ENCODE assay signal across 17 cellular contexts in genomic region chr1:186292875-186293274, GRCh38. TPM values are rescaled to one million over a fixed set of nuclear protein-coding genes. Genes with fewer than 3 reads are reported as not detected.
DNase-seq lines count a peak whose midpoint lies in the region; ATAC-seq lines count a peak whose summit lies in the region.
"Had no signal": no experiment of that assay in that cellular context is flagged by ENCODE, and none has a peak within 500 bp of the region (broad histone marks: within the 10 kb centered on the region; RNA-seq: fewer than 3 reads in every experiment).

No MANE protein-coding gene starts in this region.

- no peak overlapping the region for H3K4me3 Mint-ChIP-seq in activated CD4-positive, alpha-beta T cell treated with anti-CD3 and anti-CD28 coated beads for 36 hours
- no peak overlapping the region for H3K4me3 Mint-ChIP-seq in activated naive CD4-positive, alpha-beta T cell treated with anti-CD3 and anti-CD28 coated beads for 36 hours
- H3K4me3 Mint-ChIP-seq in activated naive CD4-positive, alpha-beta T cell treated with anti-CD3 and anti-CD28 coated beads, Interleukin-2, amount 10 ng/mL, durations not matched to agents 7 days and 5 days, result no peak overlapping the region
- H3K4me3 Mint-ChIP-seq in naive thymus-derived CD4-positive, alpha-beta T cell, result no peak overlapping the region
- H3K4me3 Mint-ChIP-seq: CD4-positive, alpha-beta T cell had no signal

- DNase-seq in activated CD4-positive, alpha-beta T cell treated with anti-CD3 and anti-CD28 coated beads for 36 hours, result peak; percentile 38
- no peak for DNase-seq in activated CD4-positive, alpha-beta T cell treated with anti-CD3 and anti-CD28 coated beads, Interleukin-2, amount 50 U/mL, for 48 hours
- DNase-seq in activated naive CD4-positive, alpha-beta T cell treated with anti-CD3 and anti-CD28 coated beads for 36 hours, result peak; percentile 67
- no peak for DNase-seq in activated naive CD4-positive, alpha-beta T cell treated with anti-CD3 and anti-CD28 coated beads, Interleukin-2, amount 10 ng/mL, durations not matched to agents 7 days and 5 days
- peak; percentile 13 for DNase-seq in stimulated activated CD4-positive, alpha-beta T cell treated with anti-CD3 and anti-CD28 coated beads, Interleukin-1b, Interleukin-23, amount 100 ng/mL, for 48 hours
- DNase-seq in stimulated activated CD4-positive, alpha-beta T cell treated with anti-CD3 and anti-CD28 coated beads, Interleukin-12 subunit alpha, Interleukin-12 subunit beta, amount 100 ng/mL, for 4 hours, result no peak
- DNase-seq in naive thymus-derived CD4-positive, alpha-beta T cell, result no peak
- DNase-seq: AML-193; Caco-2; CD4-positive, alpha-beta T cell; GOT3; H7 had no signal

- no peaks in the 10 kb centered on the region for H3K9me3 ChIP-seq in naive thymus-derived CD4-positive, alpha-beta T cell (ENCODE audit: control insufficient read depth in 2 of 3, low read length in 3 of 3)
- H3K9me3 ChIP-seq: A549, Caco-2 had no signal

- POLR2A ChIA-PET in activated CD4-positive, alpha-beta T cell treated with anti-CD3 and anti-CD28 coated beads for 36 hours (lab: Charles Lee), result no interaction called here
- POLR2A ChIA-PET in naive thymus-derived CD4-positive, alpha-beta T cell (lab: Charles Lee), result interaction anchor here (1.0 to 4.6 kb wide), 6 partner anchors 9 to 31 kb away, joined by 3 to 32 read pairs (median 4); no protein-coding TSS in a partner anchor

- no peak overlapping the region for H3K27ac ChIP-seq in naive thymus-derived CD4-positive, alpha-beta T cell (ENCODE audit: low read depth, low read length)
- H3K27ac ChIP-seq: 22Rv1, A549, C4-2B had no signal

- H3K4me1 ChIP-seq in naive thymus-derived CD4-positive, alpha-beta T cell (ENCODE audit: control insufficient read depth in 2 of 2, insufficient read depth in 2 of 2, low read length in 2 of 2), result peaks cover 0 to 34% of the 10 kb centered on the region in 2 donors
- H3K4me1 ChIP-seq: Caco-2 had no signal

- H3K27me3 ChIP-seq in naive thymus-derived CD4-positive, alpha-beta T cell (ENCODE audit: control insufficient read depth in 2 of 2, insufficient read depth in 2 of 2, low read length in 2 of 2), result no peaks in the 10 kb centered on the region

- H3K27me3 Mint-ChIP-seq in activated CD4-positive, alpha-beta T cell treated with anti-CD3 and anti-CD28 coated beads for 36 hours, result no peaks in the 10 kb centered on the region
- no peaks in the 10 kb centered on the region for H3K27me3 Mint-ChIP-seq in activated naive CD4-positive, alpha-beta T cell treated with anti-CD3 and anti-CD28 coated beads for 36 hours (ENCODE audit: low read depth)
- no peaks in the 10 kb centered on the region for H3K27me3 Mint-ChIP-seq in activated naive CD4-positive, alpha-beta T cell treated with anti-CD3 and anti-CD28 coated beads, Interleukin-2, amount 10 ng/mL, durations not matched to agents 7 days and 5 days
- H3K27me3 Mint-ChIP-seq in naive thymus-derived CD4-positive, alpha-beta T cell, result no peaks in the 10 kb centered on the region
- H3K27me3 Mint-ChIP-seq: CD4-positive, alpha-beta T cell had no signal

- peaks cover 2% of the 10 kb centered on the region for H3K9me3 Mint-ChIP-seq in activated CD4-positive, alpha-beta T cell treated with anti-CD3 and anti-CD28 coated beads for 36 hours (ENCODE audit: low read depth)
- no peaks in the 10 kb centered on the region for H3K9me3 Mint-ChIP-seq in activated naive CD4-positive, alpha-beta T cell treated with anti-CD3 and anti-CD28 coated beads for 36 hours
- peaks cover 3% of the 10 kb centered on the region for H3K9me3 Mint-ChIP-seq in activated naive CD4-positive, alpha-beta T cell treated with anti-CD3 and anti-CD28 coated beads, Interleukin-2, amount 10 ng/mL, durations not matched to agents 7 days and 5 days
- H3K9me3 Mint-ChIP-seq in naive thymus-derived CD4-positive, alpha-beta T cell, result peaks cover 0 to 11% (median 0%) of the 10 kb centered on the region in 11 donors
- H3K9me3 Mint-ChIP-seq: CD4-positive, alpha-beta T cell had no signal

- peaks cover 69% of the 10 kb centered on the region for H3K4me1 Mint-ChIP-seq in activated CD4-positive, alpha-beta T cell treated with anti-CD3 and anti-CD28 coated beads for 36 hours
- H3K4me1 Mint-ChIP-seq in activated naive CD4-positive, alpha-beta T cell treated with anti-CD3 and anti-CD28 coated beads for 36 hours (ENCODE audit: low read depth), result peaks cover 82% of the 10 kb centered on the region
- H3K4me1 Mint-ChIP-seq in activated naive CD4-positive, alpha-beta T cell treated with anti-CD3 and anti-CD28 coated beads, Interleukin-2, amount 10 ng/mL, durations not matched to agents 7 days and 5 days, result peaks cover 84% of the 10 kb centered on the region
- peaks cover 20 to 86% (median 67%) of the 10 kb centered on the region in 7 donors for H3K4me1 Mint-ChIP-seq in naive thymus-derived CD4-positive, alpha-beta T cell

- H3K4me3 ChIP-seq in naive thymus-derived CD4-positive, alpha-beta T cell (ENCODE audit: low read length), result no peak overlapping the region
- H3K4me3 ChIP-seq: A549 had no signal

- peak; percentile 10 for ATAC-seq in activated CD4-positive, alpha-beta T cell treated with anti-CD3 and anti-CD28 coated beads for 36 hours
- ATAC-seq in naive thymus-derived CD4-positive, alpha-beta T cell, result no peak
- no peak for ATAC-seq in GM19328 (IDR thresholded peaks at IDR 0.05; ENCODE audit: unreplicated experiment)
- ATAC-seq: A549, HCT116 had no signal

- H3K27ac Mint-ChIP-seq in activated CD4-positive, alpha-beta T cell treated with anti-CD3 and anti-CD28 coated beads for 36 hours, result peak overlapping the region; percentile 27
- peak overlapping the region; percentile 99 for H3K27ac Mint-ChIP-seq in activated naive CD4-positive, alpha-beta T cell treated with anti-CD3 and anti-CD28 coated beads for 36 hours
- H3K27ac Mint-ChIP-seq in activated naive CD4-positive, alpha-beta T cell treated with anti-CD3 and anti-CD28 coated beads, Interleukin-2, amount 10 ng/mL, durations not matched to agents 7 days and 5 days, result no peak overlapping the region
- H3K27ac Mint-ChIP-seq in naive thymus-derived CD4-positive, alpha-beta T cell, result peak overlapping the region in 5 of 9 donors; percentile 52 to 100 (median 81)
- H3K27ac Mint-ChIP-seq: CD4-positive, alpha-beta T cell had no signal

- intact Hi-C loops in activated CD4-positive, alpha-beta T cell treated with anti-CD3 and anti-CD28 coated beads for 36 hours (cut with DNase I, micrococcal nuclease), result no loop called here
- intact Hi-C loops in activated naive CD4-positive, alpha-beta T cell treated with anti-CD3 and anti-CD28 coated beads for 36 hours (cut with micrococcal nuclease), result loop anchor here (5.0 kb wide), 1 partner anchor 1136 kb away; the partner anchor contains the start of genes SWT1 and TRMT1L
- intact Hi-C loops in naive thymus-derived CD4-positive, alpha-beta T cell (cut with micrococcal nuclease), result loop anchor here in 1 of 2 donors (10.0 kb wide), 1 partner anchor 1138 kb away; the partner anchor contains the start of genes SWT1 and TRMT1L

- no peaks in the 10 kb centered on the region for H3K36me3 ChIP-seq in naive thymus-derived CD4-positive, alpha-beta T cell (ENCODE audit: control insufficient read depth in 2 of 3, insufficient read depth in 3 of 3, low read length in 3 of 3)

- CTCF ChIA-PET in activated CD4-positive, alpha-beta T cell treated with anti-CD3 and anti-CD28 coated beads for 36 hours (lab: Charles Lee), result interaction anchor here (1.2 to 6.3 kb wide), 3 partner anchors 9 to 16 kb away, joined by 4 to 36 read pairs (median 32); no protein-coding TSS in a partner anchor
- CTCF ChIA-PET in activated naive CD4-positive, alpha-beta T cell treated with anti-CD3 and anti-CD28 coated beads for 36 hours (lab: Charles Lee), result interaction anchor here (1.0 to 6.9 kb wide), 5 partner anchors 9 to 18 kb away, joined by 4 to 81 read pairs (median 6); no protein-coding TSS in a partner anchor
- CTCF ChIA-PET in activated naive CD4-positive, alpha-beta T cell treated with anti-CD3 and anti-CD28 coated beads, Interleukin-2, amount 10 ng/mL, durations not matched to agents 7 days and 5 days (lab: Charles Lee), result interaction anchor here (1.5 to 8.7 kb wide), 3 partner anchors 11 to 82 kb away, joined by 4 to 58 read pairs (median 5); partner anchors contain the start of gene TPR
- CTCF ChIA-PET in naive thymus-derived CD4-positive, alpha-beta T cell (lab: Charles Lee), result interaction anchor here (0.9 to 4.2 kb wide), 3 partner anchors 10 to 32 kb away, joined by 3 to 50 read pairs (median 4); no protein-coding TSS in a partner anchor

- H3K36me3 Mint-ChIP-seq in activated CD4-positive, alpha-beta T cell treated with anti-CD3 and anti-CD28 coated beads for 36 hours (ENCODE audit: low read depth), result peaks cover 10% of the 10 kb centered on the region
- H3K36me3 Mint-ChIP-seq in activated naive CD4-positive, alpha-beta T cell treated with anti-CD3 and anti-CD28 coated beads for 36 hours (ENCODE audit: low read depth), result peaks cover 15% of the 10 kb centered on the region
- peaks cover 18% of the 10 kb centered on the region for H3K36me3 Mint-ChIP-seq in activated naive CD4-positive, alpha-beta T cell treated with anti-CD3 and anti-CD28 coated beads, Interleukin-2, amount 10 ng/mL, durations not matched to agents 7 days and 5 days
- peaks cover 0 to 13% (median 4%) of the 10 kb centered on the region in 5 donors for H3K36me3 Mint-ChIP-seq in naive thymus-derived CD4-positive, alpha-beta T cell

RNA-seq across cellular contexts. Expression of gene PRG4, which starts 3.2 kb away (rescaled TPM):
- 1 to 10 TPM; 7.0 to 8.5 TPM for total RNA-seq in activated CD4-positive, alpha-beta T cell treated with anti-CD3 and anti-CD28 coated beads for 36 hours
- total RNA-seq in activated naive CD4-positive, alpha-beta T cell treated with anti-CD3 and anti-CD28 coated beads for 36 hours, result 10 to 100 TPM; 83.8 to 86.8 TPM
- total RNA-seq in naive thymus-derived CD4-positive, alpha-beta T cell, result 1 to 10 TPM in 1 of 5 experiments, under 1 TPM in 4; 0.13 to 8.9 (median 0.24) TPM
- under 1 TPM; 0.16 to 0.33 TPM for polyA plus RNA-seq in naive thymus-derived CD4-positive, alpha-beta T cell

Comparison
In these comparisons a context has a peak if more than half of its experiments do, and no peak if none do; other contexts are left out.
1. DNase-seq: peak in activated CD4-positive, alpha-beta T cell treated with anti-CD3 and anti-CD28 coated beads for 36 hours (single experiment), activated naive CD4-positive, alpha-beta T cell treated with anti-CD3 and anti-CD28 coated beads for 36 hours (single experiment) and stimulated activated CD4-positive, alpha-beta T cell treated with anti-CD3 and anti-CD28 coated beads, Interleukin-1b, Interleukin-23, amount 100 ng/mL, for 48 hours (single experiment); none in activated CD4-positive, alpha-beta T cell treated with anti-CD3 and anti-CD28 coated beads, Interleukin-2, amount 50 U/mL, for 48 hours (0 of 2), activated naive CD4-positive, alpha-beta T cell treated with anti-CD3 and anti-CD28 coated beads, Interleukin-2, amount 10 ng/mL, durations not matched to agents 7 days and 5 days (single experiment), stimulated activated CD4-positive, alpha-beta T cell treated with anti-CD3 and anti-CD28 coated beads, Interleukin-12 subunit alpha, Interleukin-12 subunit beta, amount 100 ng/mL, for 4 hours (single experiment) and naive thymus-derived CD4-positive, alpha-beta T cell (0 of 9).
2. RNA of gene PRG4, which starts 3.2 kb away (total RNA-seq): 83.8 to 86.8 TPM in activated naive CD4-positive, alpha-beta T cell treated with anti-CD3 and anti-CD28 coated beads for 36 hours; 7.0 to 8.5 TPM in activated CD4-positive, alpha-beta T cell treated with anti-CD3 and anti-CD28 coated beads for 36 hours and 0.13 to 8.9 TPM in naive thymus-derived CD4-positive, alpha-beta T cell; every median in the first group is over 4 times any median in the second.